ENCODE assay signal across 13 cellular contexts in the genomic region with DNA sequence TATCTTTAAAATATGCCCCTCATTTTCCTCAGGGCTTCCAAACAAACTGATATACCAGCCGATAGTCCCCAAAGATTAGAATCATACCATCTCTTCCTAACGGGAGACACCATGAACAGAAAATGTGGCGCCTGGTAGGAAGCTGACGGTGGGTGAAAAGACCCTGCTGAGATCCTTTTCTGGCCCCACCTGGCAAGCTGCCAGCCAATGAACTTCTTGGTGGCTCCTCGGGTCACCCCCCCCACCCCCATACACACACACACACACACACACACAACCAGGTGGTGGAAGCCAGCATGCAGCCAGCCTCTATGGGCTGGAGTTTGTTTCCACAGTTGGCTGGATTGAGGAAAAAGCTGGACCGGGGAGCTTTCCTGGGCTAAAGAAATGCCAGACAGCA. TPM values are rescaled to one million over a fixed set of nuclear protein-coding genes. Genes with fewer than 3 reads are reported as not detected.
DNase-seq lines count a peak whose midpoint lies in the region; ATAC-seq and TF ChIP-seq lines count a peak whose summit lies in the region.
"Had no signal": no experiment of that assay in that cellular context is flagged by ENCODE, and none has a peak within 500 bp of the region (broad histone marks: within the 10 kb centered on the region; RNA-seq: fewer than 3 reads in every experiment).

No MANE protein-coding gene starts in this region.

- H3K27me3 ChIP-seq in SK-N-SH (ENCODE audit: insufficient read depth) = no peaks in the 10 kb centered on the region
- H3K27me3 ChIP-seq in endodermal cell (ENCODE audit: control insufficient read depth, insufficient read depth, low read length, poor library complexity, severe bottlenecking) = no peaks in the 10 kb centered on the region
- no peaks in the 10 kb centered on the region for H3K27me3 ChIP-seq in thoracic aorta (replicated peaks; ENCODE audit: insufficient read depth)
- no peaks in the 10 kb centered on the region for H3K27me3 ChIP-seq in colonic mucosa
- H3K27me3 ChIP-seq: BLaER1 treated with 17β-estradiol and CSF1 and Interleukin-3, amounts not matched to agents 10 nM and 100 nM had no signal

- H3K9me3 ChIP-seq in SK-N-SH (no peaks in the 10 kb centered on the region), endodermal cell (ENCODE audit: control insufficient read depth, low read length) (no peaks in the 10 kb centered on the region), thoracic aorta (no peaks in the 10 kb centered on the region), colonic mucosa (no peaks in the 10 kb centered on the region)
- H3K9me3 ChIP-seq: BLaER1 treated with 17β-estradiol and CSF1 and Interleukin-3, amounts not matched to agents 10 nM and 100 nM had no signal

- TF ChIP-seq CTCF in SK-N-SH (IDR thresholded peaks at IDR 0.05) (no peak), endodermal cell (conservative IDR thresholded peaks at IDR 0.05) (no peak), nephron progenitor cell (IDR thresholded peaks at IDR 0.05) (no peak), thoracic aorta (IDR thresholded peaks at IDR 0.05) (no peak), colonic mucosa (IDR thresholded peaks at IDR 0.05) (no peak)

- peaks cover 45% of the 10 kb centered on the region for H3F3A ChIP-seq in SK-N-SH (replicated peaks; ENCODE audit: insufficient read depth)

- ATAC-seq in SK-N-SH treated with all-trans-retinoic acid at 6 μM for 48 hours (no peak), thoracic aorta (ENCODE audit: insufficient number of reproducible peaks, low FRiP score, low read depth) (no peak)
- ATAC-seq: activated T-cell treated with anti-CD3 and anti-CD28 coated beads, Interleukin-2, amount 50 U/mL, for 72 hours had no signal

- intact Hi-C loops in colonic mucosa (cut with DNase I) = no loop called here

- no peak overlapping the region for H3K4me3 ChIP-seq in SK-N-SH (ENCODE audit: low read depth in 2 of 2, low read length in 1 of 2)
- no peak overlapping the region for H3K4me3 ChIP-seq in endodermal cell (ENCODE audit: low read length)
- H3K4me3 ChIP-seq in thoracic aorta = no peak overlapping the region
- H3K4me3 ChIP-seq in colonic mucosa = no peak overlapping the region
- H3K4me3 ChIP-seq: BLaER1 treated with 17β-estradiol and CSF1 and Interleukin-3, amounts not matched to agents 10 nM and 100 nM had no signal

- WGBS in SK-N-SH (ENCODE audit: low lambda C conversion rate) = 94% methylated on average over 5 of the region's 6 CpGs
- 90% methylated on average over 6 of the region's 6 CpGs; no CpG with 5 or more reads in 1 of the 2 experiments for WGBS in endodermal cell (ENCODE audit: insufficient coverage in 1 of 2, insufficient read length in 1 of 2), 2 experiments

- no peak overlapping the region for H3K4me2 ChIP-seq in SK-N-SH

- H3K4me1 Mint-ChIP-seq in endodermal cell (peaks cover 27% of the 10 kb centered on the region), nephron progenitor cell (peaks cover 61% of the 10 kb centered on the region)

- H2AFZ ChIP-seq in SK-N-SH (ENCODE audit: low read depth) = no peak overlapping the region

- no peaks in the 10 kb centered on the region for H3K9me3 Mint-ChIP-seq in endodermal cell
- H3K9me3 Mint-ChIP-seq in nephron progenitor cell = no peaks in the 10 kb centered on the region
- H3K9me3 Mint-ChIP-seq: activated T-cell treated with anti-CD3 and anti-CD28 coated beads, Interleukin-2, amount 50 U/mL, for 72 hours had no signal

- H3K27ac ChIP-seq in SK-N-SH (ENCODE audit: low read depth in 2 of 2, low read length in 1 of 2) (peak overlapping the region; percentile 81 to 84; a peak in 3 of 4 replicates), endodermal cell (ENCODE audit: low read depth, low read length) (no peak overlapping the region), thoracic aorta (peak overlapping the region; percentile 75 to 77), colonic mucosa (no peak overlapping the region)

- H3K9me2 ChIP-seq in SK-N-SH = no peaks in the 10 kb centered on the region

- no peak for TF ChIP-seq EP300 in SK-N-SH (IDR thresholded peaks at IDR 0.05; ENCODE audit: borderline replicate concordance in 1 of 2, low read depth in 1 of 2, low read length in 1 of 2)

- H3K79me2 ChIP-seq in SK-N-SH (ENCODE audit: insufficient read depth) = no peaks in the 10 kb centered on the region

- peak overlapping the region; percentile 41 for H3K27ac Mint-ChIP-seq in endodermal cell
- peak overlapping the region; percentile 82 for H3K27ac Mint-ChIP-seq in nephron progenitor cell
- H3K27ac Mint-ChIP-seq: activated T-cell treated with anti-CD3 and anti-CD28 coated beads, Interleukin-2, amount 50 U/mL, for 72 hours had no signal

- H3K4me3 Mint-ChIP-seq in endodermal cell = no peak overlapping the region
- no peak overlapping the region for H3K4me3 Mint-ChIP-seq in nephron progenitor cell
- H3K4me3 Mint-ChIP-seq: activated T-cell treated with anti-CD3 and anti-CD28 coated beads, Interleukin-2, amount 50 U/mL, for 72 hours had no signal

- POLR2A ChIA-PET in SK-N-SH (lab: Yijun Ruan, JAX) = interaction anchor here (1.5 to 5.7 kb wide), 7 partner anchors 16 to 90 kb away, joined by 3 to 38 read pairs (median 7); a partner anchor contains a TSS

- H3K36me3 ChIP-seq in SK-N-SH (replicated peaks in 1 of 2; ENCODE audit: control insufficient read depth in 1 of 2, insufficient read depth in 2 of 2, low read length in 1 of 2) (peaks cover 0 to 5% of the 10 kb centered on the region in 2 experiments), endodermal cell (ENCODE audit: control insufficient read depth, insufficient read depth, low read length) (peaks cover 7% of the 10 kb centered on the region), thoracic aorta (no peaks in the 10 kb centered on the region), colonic mucosa (no peaks in the 10 kb centered on the region)

- DNase-seq in SK-N-SH (no peak), endodermal cell (peak; percentile 67), nephron progenitor cell (no peak), thoracic aorta (ENCODE audit: low spot score) (no peak), colonic mucosa (no peak), UCSD-AML1 (lab: John Stamatoyannopoulos, UW; ENCODE audit: unreplicated experiment) (no peak)
- no peak for DNase-seq in activated naive CD4-positive, alpha-beta T cell (lab: John Stamatoyannopoulos, UW)
- DNase-seq: 8988T; activated CD4-positive, alpha-beta T cell treated with anti-CD3 and anti-CD28 coated beads, Interleukin-2, amount 50 U/mL, for 48 hours; activated T-cell treated with anti-CD3 and anti-CD28 coated beads, Interleukin-2, amount 50 U/mL, for 72 hours; NCI-H1930 had no signal

- CTCF ChIA-PET in SK-N-SH (lab: Yijun Ruan, JAX) = interaction anchor here (1.0 to 8.8 kb wide), 14 partner anchors 9 to 209 kb away, joined by 3 to 167 read pairs (median 8); a partner anchor contains a TSS

- H3K9ac ChIP-seq in SK-N-SH (no peak overlapping the region), endodermal cell (ENCODE audit: extremely low read depth, low read length, poor library complexity, severe bottlenecking) (no peak overlapping the region), colonic mucosa (ENCODE audit: low read depth in 2 of 2, low read length in 2 of 2) (no peak overlapping the region)
- H3K9ac ChIP-seq: BLaER1 treated with 17β-estradiol and CSF1 and Interleukin-3, amounts not matched to agents 10 nM and 100 nM had no signal

- peaks cover 11% of the 10 kb centered on the region for H3K36me3 Mint-ChIP-seq in endodermal cell (ENCODE audit: low read depth)
- peaks cover 17% of the 10 kb centered on the region for H3K36me3 Mint-ChIP-seq in nephron progenitor cell (ENCODE audit: low read depth)

- TF ChIP-seq RAD21 in SK-N-SH (IDR thresholded peaks at IDR 0.05; ENCODE audit: low read length) = no peak

- peaks cover 28 to 46% of the 10 kb centered on the region in 2 experiments; a peak in 3 of 4 replicates for H3K4me1 ChIP-seq in SK-N-SH (ENCODE audit: control insufficient read depth in 1 of 2, insufficient read depth in 2 of 2, low read depth in 1 of 2, low read length in 1 of 2)
- peaks cover 14% of the 10 kb centered on the region for H3K4me1 ChIP-seq in endodermal cell (ENCODE audit: control insufficient read depth, insufficient read depth, low read length)
- H3K4me1 ChIP-seq in thoracic aorta (ENCODE audit: control insufficient read depth in 1 of 2, low read depth in 2 of 2) = peaks cover 19 to 59% of the 10 kb centered on the region in 2 donors
- peaks cover 3% of the 10 kb centered on the region for H3K4me1 ChIP-seq in colonic mucosa

- peaks cover 7% of the 10 kb centered on the region for H3K27me3 Mint-ChIP-seq in endodermal cell (ENCODE audit: insufficient read depth)
- peaks cover 4% of the 10 kb centered on the region for H3K27me3 Mint-ChIP-seq in nephron progenitor cell (ENCODE audit: low read depth, poor library complexity)

- H4K20me1 ChIP-seq in SK-N-SH (ENCODE audit: insufficient read depth) = no peaks in the 10 kb centered on the region
- H4K20me1 ChIP-seq: BLaER1 treated with 17β-estradiol and CSF1 and Interleukin-3, amounts not matched to agents 10 nM and 100 nM had no signal

TF ChIP-seq in SK-N-SH treated with all-trans-retinoic acid at 6 μM for 48 hours, 23 proteins besides CTCF, POLR2A, EP300 and RAD21 (continues in another document):
- TF ChIP-seq ZNF70 (CRISPR knock-in tag; IDR thresholded peaks at IDR 0.05) (no peak), PPARA (CRISPR knock-in tag; IDR thresholded peaks at IDR 0.05; ENCODE audit: borderline replicate concordance) (no peak)

RNA-seq across cellular contexts. Expression of a gene that starts 4.8 kb away (rescaled TPM):
- polyA plus RNA-seq in SK-N-SH (2012; rRNA removed) = 0.44 and 0.54 TPM in 2 replicates
- 0.15 and 0.35 TPM in 2 replicates for polyA plus RNA-seq in SK-N-SH (2012; cell fraction: cytosol; rRNA removed)
- polyA plus RNA-seq in SK-N-SH (2012; cell fraction: nucleus; rRNA removed) = 0.93 and 0.95 TPM in 2 replicates
- under 1 TPM; 0.18 to 0.35 TPM for total RNA-seq in endodermal cell
- polyA plus RNA-seq in endodermal cell (2013, experiment 1 of 2) = not detected
- polyA plus RNA-seq in endodermal cell (2013, experiment 2 of 2) = not detected
- 1 to 10 TPM; 1.6 to 2.3 TPM for total RNA-seq in thoracic aorta
- total RNA-seq in colonic mucosa = under 1 TPM in 1 of 2 donors, not detected in 1; 0.32 TPM

RNA-seq across cellular contexts. Expression of a gene that starts 26.4 kb away (rescaled TPM):
- 222 and 260 TPM in 2 replicates for polyA plus RNA-seq in SK-N-SH (2012; rRNA removed)
- polyA plus RNA-seq in SK-N-SH (2012; cell fraction: cytosol; rRNA removed) = 329 and 395 TPM in 2 replicates
- polyA plus RNA-seq in SK-N-SH (2012; cell fraction: nucleus; rRNA removed) = 119 and 142 TPM in 2 replicates
- 100 to 1,000 TPM; 221 to 240 TPM for total RNA-seq in endodermal cell
- polyA plus RNA-seq in endodermal cell (2013, experiment 1 of 2) = 227 TPM
- polyA plus RNA-seq in endodermal cell (2013, experiment 2 of 2) = 229 TPM
- total RNA-seq in thoracic aorta = 100 to 1,000 TPM; 127 to 145 TPM
- 100 to 1,000 TPM; 210 to 312 TPM for total RNA-seq in colonic mucosa

RNA-seq across cellular contexts. Expression of a gene that starts 27.8 kb away (rescaled TPM):
- 38.3 and 40.1 TPM in 2 replicates for polyA plus RNA-seq in SK-N-SH (2012; rRNA removed)
- polyA plus RNA-seq in SK-N-SH (2012; cell fraction: cytosol; rRNA removed) = 38.4 and 43.1 TPM in 2 replicates
- 25.0 and 25.4 TPM in 2 replicates for polyA plus RNA-seq in SK-N-SH (2012; cell fraction: nucleus; rRNA removed)
- total RNA-seq in endodermal cell = 10 to 100 TPM; 38.6 to 54.2 TPM
- 26.4 TPM for polyA plus RNA-seq in endodermal cell (2013, experiment 1 of 2)
- polyA plus RNA-seq in endodermal cell (2013, experiment 2 of 2) = 34.6 TPM
- total RNA-seq in thoracic aorta = 10 to 100 TPM; 47.0 to 52.1 TPM
- total RNA-seq in colonic mucosa = 10 to 100 TPM; 33.1 to 44.9 TPM

Comparison
In these comparisons a context has a peak if more than half of its experiments do, and no peak if none do; other contexts are left out.
1. H3K27ac ChIP-seq: peak in SK-N-SH (2 of 2) and thoracic aorta (2 of 2); none in endodermal cell (single experiment) and colonic mucosa (single experiment).